In the genomic region with DNA sequence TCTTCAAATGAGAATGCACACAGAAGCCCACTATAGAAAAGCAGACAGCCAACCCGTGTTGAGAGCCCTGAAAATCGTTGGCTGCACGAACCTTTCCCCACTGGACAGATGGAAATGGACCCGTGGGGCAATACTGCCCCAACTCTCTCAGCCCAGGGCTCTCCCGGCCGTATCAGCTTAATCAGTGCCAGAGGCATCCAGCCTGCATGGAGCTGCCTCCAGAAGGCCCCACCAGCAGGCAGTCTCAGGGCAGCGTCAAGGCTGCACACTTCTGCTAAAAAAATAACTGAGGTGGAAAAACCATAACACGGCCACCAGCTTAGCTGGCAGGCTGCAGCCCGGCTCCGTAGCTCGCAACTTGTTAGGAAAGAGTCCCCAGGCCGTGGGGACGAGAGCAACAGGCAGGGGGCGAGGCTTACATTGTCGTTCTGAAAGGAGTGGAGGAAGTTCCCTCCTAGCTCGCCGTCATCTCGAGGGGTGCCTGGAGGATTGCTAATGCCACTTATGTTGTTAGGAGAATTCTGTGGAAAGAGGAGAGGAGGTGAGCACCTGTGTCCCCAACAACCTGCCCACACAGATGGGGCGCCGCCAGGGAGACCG, we compare ENCODE assay signal across 8 cellular contexts. TPM values are rescaled to one million over a fixed set of nuclear protein-coding genes. Genes with fewer than 3 reads are reported as not detected.
A peak's percentile ranks its signal among the peaks of the same experiment; 100 is the strongest.
DNase-seq lines count a peak whose midpoint lies in the region; ATAC-seq and TF ChIP-seq lines count a peak whose summit lies in the region.
"Had no signal": no experiment of that assay in that cellular context is flagged by ENCODE, and none has a peak within 500 bp of the region (broad histone marks: within the 10 kb centered on the region; RNA-seq: fewer than 3 reads in every experiment).

No MANE protein-coding gene starts in this region.

- intact Hi-C loops in sciatic nerve (cut with DNase I), result no loop called here

- H3K27ac Mint-ChIP-seq in central memory CD8-positive, alpha-beta T cell (ENCODE audit: low read depth), result peak overlapping the region; percentile 44
- H3K27ac Mint-ChIP-seq in neural crest cell (ENCODE audit: unreplicated experiment), result peak overlapping the region; percentile 68

- DNase-seq in Caki2 (ENCODE audit: low read depth) (peak; percentile 51), Kasumi-1 (lab: John Stamatoyannopoulos, UW) (peak; percentile 55 to 57), neural crest cell (ENCODE audit: low read depth, low spot score) (no peak), amygdala (lab: John Stamatoyannopoulos, UW) (no peak), sciatic nerve (ENCODE audit: low spot score) (no peak), GM13977 (ENCODE audit: low spot score) (no peak)
- no peak for DNase-seq in central memory CD8-positive, alpha-beta T cell (ENCODE audit: low spot score in 2 of 2)
- DNase-seq: NCI-H774 had no signal

- H3K4me1 Mint-ChIP-seq in central memory CD8-positive, alpha-beta T cell, result peaks cover 27% of the 10 kb centered on the region
- peaks cover 45% of the 10 kb centered on the region for H3K4me1 Mint-ChIP-seq in neural crest cell

- TF ChIP-seq CTCF in neural crest cell (conservative IDR thresholded peaks at IDR 0.05), result no peak
- TF ChIP-seq CTCF in GM13977 (IDR thresholded peaks at IDR 0.05; ENCODE audit: extremely low read depth, insufficient read depth, missing control alignments), result no peak

- no peak overlapping the region for H3K4me3 Mint-ChIP-seq in central memory CD8-positive, alpha-beta T cell
- H3K4me3 Mint-ChIP-seq in neural crest cell, result peak overlapping the region; percentile 69

- in situ Hi-C loops in Caki2 (cut with HindIII; ENCODE audit: low pct_unique_long_range_greater_than_20kb, low sequenced_read_pairs) (no loop called here), GM13977 (cut with MboI; ENCODE audit: low pct_unique_long_range_greater_than_20kb, low sequenced_read_pairs, unreplicated experiment) (no loop called here)

- H3K27me3 Mint-ChIP-seq in central memory CD8-positive, alpha-beta T cell, result no peaks in the 10 kb centered on the region
- peaks cover 9% of the 10 kb centered on the region for H3K27me3 Mint-ChIP-seq in neural crest cell (ENCODE audit: low read depth)

- ATAC-seq in central memory CD8-positive, alpha-beta T cell (replicated peaks; ENCODE audit: extremely low read depth, poor library complexity, severe bottlenecking), result no peak
- ATAC-seq in sciatic nerve, result no peak

- no peaks in the 10 kb centered on the region for H3K9me3 Mint-ChIP-seq in central memory CD8-positive, alpha-beta T cell
- no peaks in the 10 kb centered on the region for H3K9me3 Mint-ChIP-seq in neural crest cell

- peaks cover 27% of the 10 kb centered on the region for H3K36me3 Mint-ChIP-seq in central memory CD8-positive, alpha-beta T cell (ENCODE audit: insufficient read depth)
- H3K36me3 Mint-ChIP-seq in neural crest cell (ENCODE audit: low read depth), result peaks cover 18% of the 10 kb centered on the region

RNA-seq across cellular contexts. Expression of a gene that starts 28.0 kb away (rescaled TPM):
- total RNA-seq in Caki2 (2014; rRNA removed; shearing (Covaris generic); ENCODE audit: low replicate concordance), result 112 and 142 TPM in 2 replicates
- total RNA-seq in neural crest cell (96.2 and 97.5 TPM in 2 replicates), sciatic nerve (31.1 TPM)

RNA-seq across cellular contexts. Expression of a gene that starts 28.1 kb away (rescaled TPM):
- total RNA-seq in Caki2 (2014; rRNA removed; shearing (Covaris generic); ENCODE audit: low replicate concordance), result 3.6 and 3.8 TPM in 2 replicates
- total RNA-seq in neural crest cell, result 16.0 and 17.3 TPM in 2 replicates
- total RNA-seq in sciatic nerve, result 8.1 TPM

Comparison
In these comparisons a context has a peak if more than half of its experiments do, and no peak if none do; other contexts are left out.
1. DNase-seq: peak in Caki2 (single experiment) and Kasumi-1 (2 of 2); none in central memory CD8-positive, alpha-beta T cell (0 of 2), neural crest cell (single experiment), amygdala (0 of 56), sciatic nerve (single experiment) and GM13977 (single experiment).